In the genomic region with DNA sequence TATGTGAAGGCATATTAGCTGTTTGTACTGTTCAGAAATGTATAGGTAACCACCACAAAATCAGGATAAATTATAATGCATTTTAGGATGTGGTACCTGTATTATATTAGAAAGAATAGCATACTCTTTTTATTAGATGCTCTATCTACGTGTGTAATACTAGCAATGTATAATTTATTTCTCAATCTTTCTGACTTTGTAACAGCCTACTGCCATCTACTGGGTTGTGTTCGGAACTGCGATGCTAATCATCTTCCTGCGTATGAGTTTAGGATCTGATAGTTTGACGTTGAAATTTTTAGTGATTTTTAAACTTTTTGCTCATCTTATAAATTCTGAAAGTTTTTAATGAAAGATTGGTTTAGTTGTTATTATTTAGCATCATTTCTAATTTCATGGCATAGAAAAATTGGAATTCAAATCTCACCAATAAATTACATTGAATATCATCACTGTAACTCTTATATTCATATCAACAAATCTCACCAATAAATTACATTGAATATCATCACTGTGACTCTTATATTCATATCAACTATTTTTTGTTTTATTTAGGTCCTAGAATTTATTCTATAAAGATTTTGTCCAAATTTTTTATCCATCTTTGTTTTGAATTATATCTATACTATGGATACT, we compare ENCODE assay signal across 8 cellular contexts.
DNase-seq lines count a peak whose midpoint lies in the region; ATAC-seq, FAIRE-seq and TF ChIP-seq lines count a peak whose summit lies in the region.

No MANE protein-coding gene starts in this region.

- H3K9me2 ChIP-seq in HCT116 (ENCODE audit: insufficient read depth): no peaks in the 10 kb centered on the region

- TF ChIP-seq POLR2A in HCT116 (IDR thresholded peaks at IDR 0.05; ENCODE audit: borderline replicate concordance, extremely low read depth, insufficient read depth, insufficient read length) (no peak), sigmoid colon (IDR thresholded peaks at IDR 0.05) (no peak)

- H3K79me2 ChIP-seq in HCT116 (ENCODE audit: insufficient read depth, low read length): no peaks in the 10 kb centered on the region
- H3K79me2 ChIP-seq in fibroblast of lung (ENCODE audit: control insufficient read depth, insufficient read depth, low read length): no peaks in the 10 kb centered on the region

- H3K4me2 ChIP-seq in HCT116 (ENCODE audit: low read length) (no peak overlapping the region), fibroblast of lung (ENCODE audit: extremely low read depth, insufficient read depth, low read length) (no peak overlapping the region)

- H3K36me3 ChIP-seq in HCT116 (ENCODE audit: control insufficient read depth in 1 of 2, insufficient read depth in 2 of 2, low read length in 2 of 2) (no peaks in the 10 kb centered on the region), fibroblast of lung (ENCODE audit: control insufficient read depth, insufficient read depth, low read length) (no peaks in the 10 kb centered on the region), sigmoid colon (no peaks in the 10 kb centered on the region)

- H3K27ac ChIP-seq in HCT116 (ENCODE audit: low read depth, low read length): no peak overlapping the region
- H3K27ac ChIP-seq in fibroblast of lung (ENCODE audit: insufficient read depth, low read length): no peak overlapping the region
- H3K27ac ChIP-seq in sigmoid colon: no peak overlapping the region

- no peak overlapping the region for H3K9ac ChIP-seq in HCT116 (ENCODE audit: low read length)
- H3K9ac ChIP-seq in fibroblast of lung (ENCODE audit: insufficient read depth, low read length): no peak overlapping the region

- H3K4me1 ChIP-seq in HCT116 (ENCODE audit: control insufficient read depth in 1 of 2, insufficient read depth in 2 of 2, low read length in 2 of 2): no peaks in the 10 kb centered on the region
- no peaks in the 10 kb centered on the region for H3K4me1 ChIP-seq in fibroblast of lung (ENCODE audit: control insufficient read depth, extremely low read depth, insufficient read depth, low read length)
- no peaks in the 10 kb centered on the region for H3K4me1 ChIP-seq in sigmoid colon

- no TSS peak for BruUV-seq in HCT116 (replicated peaks; lab: Mats Ljungman, UMichigan)

- CTCF ChIA-PET in HCT116 (lab: Charles Lee): no interaction called here

- intact Hi-C loops in HCT116 (cut with micrococcal nuclease) (loop anchor here (5.0 kb wide), 1 partner anchor 386 kb away; no protein-coding TSS in a partner anchor), sigmoid colon (cut with DNase I) (no loop called here)

- H3K9me3 ChIP-seq in HCT116 (ENCODE audit: control insufficient read depth in 1 of 2, insufficient read depth in 1 of 2, low read depth in 1 of 2, low read length in 2 of 2) (peaks cover 0 to 4% of the 10 kb centered on the region in 2 experiments; a peak in 2 of 4 replicates), fibroblast of lung (ENCODE audit: control insufficient read depth, insufficient read depth, low read depth, low read length) (no peaks in the 10 kb centered on the region), sigmoid colon (no peaks in the 10 kb centered on the region)

- H2AFZ ChIP-seq in HCT116 (ENCODE audit: low read depth, low read length, poor library complexity, severe bottlenecking) (no peak overlapping the region), fibroblast of lung (ENCODE audit: low read length) (no peak overlapping the region)

- no peak for ATAC-seq in HCT116

- TF ChIP-seq EP300 in sigmoid colon (IDR thresholded peaks at IDR 0.05): no peak

- TF ChIP-seq CTCF in D721Med (IDR thresholded peaks at IDR 0.05; ENCODE audit: insufficient read depth, missing control alignments) (peak; percentile 84), HCT116 (IDR thresholded peaks at IDR 0.05 in 2 of 3, conservative IDR thresholded peaks at IDR 0.05 in 1 of 3; ENCODE audit: borderline replicate concordance in 1 of 3, insufficient read depth in 1 of 3, low read depth in 2 of 3, low read length in 2 of 3) (peak in 2 of 3 experiments; percentile 61 to 63; a peak in 4 of 6 replicates), fibroblast of lung (conservative IDR thresholded peaks at IDR 0.05 in 1 of 2, IDR thresholded peaks at IDR 0.05 in 1 of 2; ENCODE audit: low read depth in 1 of 2, low read length in 2 of 2) (peak; percentile 86 to 91), sigmoid colon (IDR thresholded peaks at IDR 0.05) (peak in 3 of 4 experiments; percentile 22 to 48 (median 26))

- FAIRE-seq in D721Med (lab: Jason Lieb, UNC) (peak; percentile 92), RCC 7860 (lab: Jason Lieb, UNC) (peak; percentile 50)

- H4K20me1 ChIP-seq in HCT116 (ENCODE audit: insufficient read depth) (no peaks in the 10 kb centered on the region), fibroblast of lung (ENCODE audit: control insufficient read depth, extremely low read depth, insufficient read depth, low read length) (no peaks in the 10 kb centered on the region)

- DNase-seq in D721Med (ENCODE audit: insufficient read length, low spot score): no peak
- peak; percentile 0 for DNase-seq in HCT116 (ENCODE audit: low read depth, low spot score)
- peak; percentile 18 for DNase-seq in RCC 7860 (ENCODE audit: low spot score)
- peak; percentile 38 to 78 for DNase-seq in fibroblast of lung (ENCODE audit: low read depth in 2 of 2)
- DNase-seq in sigmoid colon: no peak
- no peak for DNase-seq in GM19240 (ENCODE audit: insufficient read length, low spot score)
- DNase-seq in activated effector memory CD4-positive, alpha-beta T cell treated with anti-CD3 and anti-CD28 coated beads, Interleukin-2, amount 50 U/mL, for 16 hours: no peak
- DNase-seq in NCI-H226: no peak

- TF ChIP-seq RAD21 in HCT116 (IDR thresholded peaks at IDR 0.05; ENCODE audit: low read depth): 0 out of 2 replicates have a peak, but pooled peaks have one; percentile 10

- POLR2A ChIA-PET in HCT116 (lab: Charles Lee): no interaction called here

- 4% methylated on average over 5 of the region's 5 CpGs for WGBS in sigmoid colon, 2 donors

- H3K27me3 ChIP-seq in HCT116 (ENCODE audit: insufficient read depth, low read length) (no peaks in the 10 kb centered on the region), fibroblast of lung (ENCODE audit: control insufficient read depth, insufficient read depth, low read length) (no peaks in the 10 kb centered on the region), sigmoid colon (no peaks in the 10 kb centered on the region)

- RAD21 ChIA-PET in HCT116 (lab: Charles Lee; ENCODE audit: low non-redundant PET in 1 of 2, low total read pairs in 2 of 2, uncharacterized antibody in 2 of 2, unreplicated experiment in 2 of 2): no interaction called here

- H3K4me3 ChIP-seq in HCT116 (replicated peaks in 1 of 2; ENCODE audit: low read depth in 1 of 2, low read length in 2 of 2) (no peak overlapping the region), fibroblast of lung (replicated peaks in 1 of 4; ENCODE audit: control extremely low read depth in 1 of 4, insufficient read depth in 1 of 4, low read depth in 3 of 4, low read length in 4 of 4) (no peak overlapping the region), sigmoid colon (no peak overlapping the region)

TF ChIP-seq in HCT116, 20 proteins besides CTCF, POLR2A, EP300 and RAD21:
- TF ChIP-seq TCF7L2 (IDR thresholded peaks at IDR 0.05; ENCODE audit: borderline replicate concordance, extremely low read depth, insufficient read depth, insufficient read length) (no peak), CEBPB (IDR thresholded peaks at IDR 0.05; ENCODE audit: low read depth) (no peak)
TF ChIP-seq in HCT116: peak in this region for 0.

Comparison
In these comparisons a context has a peak if more than half of its experiments do, and no peak if none do; other contexts are left out.
1. DNase-seq: peak in HCT116 (single experiment), RCC 7860 (single experiment) and fibroblast of lung (2 of 2); none in D721Med (single experiment), sigmoid colon (single experiment), GM19240 (single experiment), activated effector memory CD4-positive, alpha-beta T cell treated with anti-CD3 and anti-CD28 coated beads, Interleukin-2, amount 50 U/mL, for 16 hours (single experiment) and NCI-H226 (single experiment).
2. CTCF ChIP-seq: peak in every context shown above with its lines; median percentile 88 in fibroblast of lung; 84 in D721Med; 62 in HCT116; 26 in sigmoid colon.